In genomic region chr1:28553229-28553930, GRCh38 we compare ENCODE assay signal across 1 cellular context.
TF ChIP-seq lines count a peak whose summit lies in the region.

No MANE protein-coding gene starts in this region.

TF ChIP-seq in HepG2, 621 proteins besides CTCF, POLR2A, EP300 and RAD21 (continued from another document):
- TF ChIP-seq KDM5A (IDR thresholded peaks at IDR 0.05; ENCODE audit: borderline replicate concordance, low read length) (peak; percentile 51; the same call in 1 of the 2 replicates), ZNF713 (CRISPR knock-in tag; IDR thresholded peaks at IDR 0.05) (peak; percentile 67; the same call in 1 of the 2 replicates), ZNF121 (CRISPR knock-in tag; IDR thresholded peaks at IDR 0.05) (peak; percentile 58; the same call in 1 of the 2 replicates), IKZF1 (IDR thresholded peaks at IDR 0.05) (no peak), ZNF580 (CRISPR knock-in tag; IDR thresholded peaks at IDR 0.05; ENCODE audit: borderline replicate concordance, low read depth) (peak; percentile 69; the same call in 1 of the 2 replicates), MEIS2 (CRISPR knock-in tag; IDR thresholded peaks at IDR 0.05) (0 out of 2 replicates have a peak, but pooled peaks have one; percentile 19), SAP130 (CRISPR knock-in tag; IDR thresholded peaks at IDR 0.05; ENCODE audit: low read depth) (peak; percentile 3; the same call in 1 of the 2 replicates)
- TF ChIP-seq, protein P1, sequence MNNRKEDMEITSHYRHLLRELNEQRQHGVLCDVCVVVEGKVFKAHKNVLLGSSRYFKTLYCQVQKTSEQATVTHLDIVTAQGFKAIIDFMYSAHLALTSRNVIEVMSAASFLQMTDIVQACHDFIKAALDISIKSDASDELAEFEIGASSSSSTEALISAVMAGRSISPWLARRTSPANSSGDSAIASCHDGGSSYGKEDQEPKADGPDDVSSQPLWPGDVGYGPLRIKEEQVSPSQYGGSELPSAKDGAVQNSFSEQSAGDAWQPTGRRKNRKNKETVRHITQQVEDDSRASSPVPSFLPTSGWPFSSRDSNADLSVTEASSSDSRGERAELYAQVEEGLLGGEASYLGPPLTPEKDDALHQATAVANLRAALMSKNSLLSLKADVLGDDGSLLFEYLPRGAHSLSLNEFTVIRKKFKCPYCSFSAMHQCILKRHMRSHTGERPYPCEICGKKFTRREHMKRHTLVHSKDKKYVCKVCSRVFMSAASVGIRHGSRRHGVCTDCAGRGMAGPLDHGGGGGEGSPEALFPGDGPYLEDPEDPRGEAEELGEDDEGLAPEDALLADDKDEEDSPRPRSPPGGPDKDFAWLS (CRISPR knock-in tag; IDR thresholded peaks at IDR 0.05; ENCODE audit: borderline replicate concordance): no peak
